In the genomic region with DNA sequence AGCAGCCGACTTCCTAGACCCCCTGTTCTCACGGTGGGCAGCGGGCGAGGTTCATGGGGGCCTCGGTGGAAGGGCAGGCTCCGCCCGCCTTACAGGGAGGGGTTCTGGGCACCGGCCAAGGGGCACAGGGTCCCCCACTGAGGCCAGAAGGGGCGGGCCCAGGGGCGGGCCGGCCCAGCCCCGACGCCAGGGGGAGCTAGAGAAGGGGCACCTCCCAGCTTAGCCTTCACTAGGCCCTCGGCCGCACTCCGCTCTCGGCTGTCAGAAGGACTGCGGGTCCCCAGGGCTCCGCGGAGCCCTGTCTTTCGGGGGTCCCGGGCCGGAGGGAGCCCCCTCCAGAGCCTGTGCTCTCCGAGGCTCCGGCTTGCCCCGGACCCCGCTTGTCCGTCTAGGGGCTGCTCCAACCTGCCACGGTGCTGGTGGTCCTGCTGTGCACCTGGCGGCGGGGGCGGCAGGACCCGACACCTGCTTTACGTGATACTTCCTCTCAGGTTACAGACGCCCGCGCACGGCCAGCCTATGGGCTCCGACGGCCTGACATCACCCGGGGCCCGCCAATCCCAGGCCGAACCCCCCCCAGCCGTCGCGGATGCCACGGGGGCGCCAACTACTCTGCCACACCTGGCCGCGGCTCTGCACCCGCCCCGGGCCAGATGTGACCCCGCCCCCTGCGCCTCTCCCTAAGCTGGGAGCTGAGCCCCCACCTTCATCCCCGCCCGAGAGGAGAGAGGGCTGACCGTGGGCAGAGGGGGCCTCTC, we compare ENCODE assay signal across 2 cellular contexts. TPM values are rescaled to one million over a fixed set of nuclear protein-coding genes. Genes with fewer than 3 reads are reported as not detected.
"Had no signal": no experiment of that assay in that cellular context is flagged by ENCODE, and none has a peak within 500 bp of the region (broad histone marks: within the 10 kb centered on the region; RNA-seq: fewer than 3 reads in every experiment).

No MANE protein-coding gene starts in this region.

RNA-seq across cellular contexts. Expression of a gene that starts 33.6 kb away (rescaled TPM):
- total RNA-seq: LHCN-M2, M059J had no signal

RNA-seq across cellular contexts. Expression of a gene that starts 40.0 kb away (rescaled TPM):
- total RNA-seq: LHCN-M2, M059J had no signal
